ENCODE assay signal across 1 cellular context in genomic region chr13:100508391-100508790, GRCh38.
A peak's percentile ranks its signal among the peaks of the same experiment; 100 is the strongest.
TF ChIP-seq lines count a peak whose summit lies in the region.

No MANE protein-coding gene starts in this region.

TF ChIP-seq in HEK293, 187 proteins besides CTCF, POLR2A, EP300 and RAD21 (continued from another document and continues in another):
- TF ChIP-seq REST (tag by site-specific recombination; IDR thresholded peaks at IDR 0.05): no peak
- no peak for TF ChIP-seq MYNN (tag by site-specific recombination; IDR thresholded peaks at IDR 0.05; ENCODE audit: borderline replicate concordance)
- TF ChIP-seq ZNF514 (tag by site-specific recombination; IDR thresholded peaks at IDR 0.05): no peak
- no peak for TF ChIP-seq ZNF704 (tag by site-specific recombination; IDR thresholded peaks at IDR 0.05)
- TF ChIP-seq TCF7L2 (IDR thresholded peaks at IDR 0.05; ENCODE audit: borderline replicate concordance, low read depth, low read length): no peak
- TF ChIP-seq ZNF239 (tag by site-specific recombination; IDR thresholded peaks at IDR 0.05): no peak
- TF ChIP-seq ZXDB (tag by site-specific recombination; IDR thresholded peaks at IDR 0.05): no peak
- TF ChIP-seq ZNF488 (tag by site-specific recombination; IDR thresholded peaks at IDR 0.05): peak; percentile 56; the same call in 1 of the 2 replicates
- TF ChIP-seq AEBP2 (tag by site-specific recombination; IDR thresholded peaks at IDR 0.05; ENCODE audit: borderline replicate concordance): no peak
- TF ChIP-seq ZNF529 (tag by site-specific recombination; IDR thresholded peaks at IDR 0.05; ENCODE audit: insufficient replicate concordance): no peak
- peak; percentile 97 for TF ChIP-seq FEZF1 (tag by site-specific recombination; IDR thresholded peaks at IDR 0.05)
- TF ChIP-seq ZNF768 (tag by site-specific recombination; IDR thresholded peaks at IDR 0.05): no peak
- peak; percentile 39 for TF ChIP-seq SP7 (tag by site-specific recombination; IDR thresholded peaks at IDR 0.05)
- TF ChIP-seq ZNF174 (tag by site-specific recombination; IDR thresholded peaks at IDR 0.05): no peak
- no peak for TF ChIP-seq ZNF146 (tag by site-specific recombination; IDR thresholded peaks at IDR 0.05)
- no peak for TF ChIP-seq ZNF544 (tag by site-specific recombination; IDR thresholded peaks at IDR 0.05)
- no peak for TF ChIP-seq ZNF639 (tag by site-specific recombination; IDR thresholded peaks at IDR 0.05)
- TF ChIP-seq ZBTB20 (tag by site-specific recombination; IDR thresholded peaks at IDR 0.05): no peak
- no peak for TF ChIP-seq ZNF623 (tag by site-specific recombination; IDR thresholded peaks at IDR 0.05)
- 0 out of 2 replicates have a peak, but pooled peaks have one; percentile 26 for TF ChIP-seq ZBTB44 (tag by site-specific recombination; IDR thresholded peaks at IDR 0.05)
- no peak for TF ChIP-seq ATF2 (tag by site-specific recombination; IDR thresholded peaks at IDR 0.05; ENCODE audit: low read depth)
- no peak for TF ChIP-seq SALL2 (tag by site-specific recombination; IDR thresholded peaks at IDR 0.05; ENCODE audit: borderline replicate concordance)
- TF ChIP-seq ZNF148 (tag by site-specific recombination; IDR thresholded peaks at IDR 0.05; ENCODE audit: borderline replicate concordance): no peak
- 0 out of 2 replicates have a peak, but pooled peaks have one; percentile 9 for TF ChIP-seq ZNF629 (tag by site-specific recombination; IDR thresholded peaks at IDR 0.05)
- no peak for TF ChIP-seq ZNF292 (tag by site-specific recombination; IDR thresholded peaks at IDR 0.05; ENCODE audit: borderline replicate concordance, low read depth)
- TF ChIP-seq PRDM6 (tag by site-specific recombination; IDR thresholded peaks at IDR 0.05): peak; percentile 44
- no peak for TF ChIP-seq ZNF114 (tag by site-specific recombination; IDR thresholded peaks at IDR 0.05)
- no peak for TF ChIP-seq ZNF433 (tag by site-specific recombination; IDR thresholded peaks at IDR 0.05; ENCODE audit: low read depth)
- TF ChIP-seq SP2 (tag by site-specific recombination; IDR thresholded peaks at IDR 0.05): no peak
- TF ChIP-seq ZBTB11 (tag by site-specific recombination; conservative IDR thresholded peaks at IDR 0.05; ENCODE audit: low read depth): no peak
- no peak for TF ChIP-seq ZBTB21 (tag by site-specific recombination; IDR thresholded peaks at IDR 0.05)
- no peak for TF ChIP-seq ZNF707 (tag by site-specific recombination; IDR thresholded peaks at IDR 0.05)
- TF ChIP-seq ZBTB10 (tag by site-specific recombination; IDR thresholded peaks at IDR 0.05): no peak
- no peak for TF ChIP-seq ZSCAN23 (tag by site-specific recombination; IDR thresholded peaks at IDR 0.05)
- no peak for TF ChIP-seq ZNF169 (tag by site-specific recombination; IDR thresholded peaks at IDR 0.05)
